In genomic region chr2:70767094-70767698, GRCh38 we compare ENCODE assay signal across 1 cellular context.
TF ChIP-seq lines count a peak whose summit lies in the region.

No MANE protein-coding gene starts in this region.

TF ChIP-seq in H1, 55 proteins besides CTCF, POLR2A, EP300 and RAD21:
- TF ChIP-seq ATF3 (IDR thresholded peaks at IDR 0.05; ENCODE audit: insufficient read depth, low read depth, low read length) (no peak), TAF1 (IDR thresholded peaks at IDR 0.05; ENCODE audit: low read depth, low read length) (peak; percentile 63), RBBP5 (IDR thresholded peaks at IDR 0.05; ENCODE audit: borderline replicate concordance, low read depth, low read length) (peak; percentile 44; the same call in 1 of the 2 replicates), MAX (IDR thresholded peaks at IDR 0.05) (peak; percentile 79), CHD7 (IDR thresholded peaks at IDR 0.05; ENCODE audit: insufficient replicate concordance, low read length) (no peak), ASH2L (IDR thresholded peaks at IDR 0.05; ENCODE audit: low read length) (peak; percentile 87), KDM4A (IDR thresholded peaks at IDR 0.05; ENCODE audit: low read depth, low read length, severe bottlenecking) (no peak), BACH1 (IDR thresholded peaks at IDR 0.05; ENCODE audit: low read length) (no peak), POLR2AphosphoS5 (IDR thresholded peaks at IDR 0.05; ENCODE audit: low read depth, low read length) (peak; percentile 60), EGR1 (IDR thresholded peaks at IDR 0.05; ENCODE audit: borderline replicate concordance, low read depth, low read length) (0 out of 2 replicates have a peak, but pooled peaks have one; percentile 8), GABPA (IDR thresholded peaks at IDR 0.05; ENCODE audit: borderline replicate concordance, insufficient read depth, low read length) (no peak), CTBP2 (IDR thresholded peaks at IDR 0.05; ENCODE audit: borderline replicate concordance, insufficient read depth, insufficient read length, low read length) (no peak), PHF8 (conservative IDR thresholded peaks at IDR 0.05; ENCODE audit: low read depth, low read length) (peak; percentile 60), KDM1A (IDR thresholded peaks at IDR 0.05; ENCODE audit: borderline replicate concordance, low read length) (0 out of 2 replicates have a peak, but pooled peaks have one; percentile 24), ATF2 (IDR thresholded peaks at IDR 0.05; ENCODE audit: low read length) (0 out of 2 replicates have a peak, but pooled peaks have one; percentile 24), JUN (IDR thresholded peaks at IDR 0.05; ENCODE audit: low read depth, low read length) (no peak), SIN3A (conservative IDR thresholded peaks at IDR 0.05 in 1 of 2, IDR thresholded peaks at IDR 0.05 in 1 of 2; ENCODE audit: low read depth in 1 of 2, low read length in 2 of 2) (peak; percentile 10 to 70; a peak in 1 of 4 replicates), ZNF274 (IDR thresholded peaks at IDR 0.05; ENCODE audit: borderline replicate concordance, extremely low read depth, low read length) (no peak), SP4 (IDR thresholded peaks at IDR 0.05; ENCODE audit: low read length) (peak; percentile 29; the same call in 1 of the 2 replicates), TEAD4 (IDR thresholded peaks at IDR 0.05; ENCODE audit: low read depth, low read length) (no peak), TCF12 (IDR thresholded peaks at IDR 0.05; ENCODE audit: low read depth, low read length) (no peak), HDAC6 (IDR thresholded peaks at IDR 0.05; ENCODE audit: low read depth, low read length) (no peak), BCL11A (IDR thresholded peaks at IDR 0.05; ENCODE audit: low read depth in 2 of 2, low read length in 2 of 2) (no peak), SP2 (IDR thresholded peaks at IDR 0.05; ENCODE audit: low read length) (no peak), SAP30 (IDR thresholded peaks at IDR 0.05; ENCODE audit: insufficient read depth, insufficient replicate concordance, low read length) (no peak), TBP (IDR thresholded peaks at IDR 0.05; ENCODE audit: low read depth, low read length) (peak; percentile 47; the same call in 1 of the 2 replicates), NANOG (IDR thresholded peaks at IDR 0.05; ENCODE audit: insufficient read depth, low read depth, low read length, poor library complexity, severe bottlenecking) (no peak), E2F6 (IDR thresholded peaks at IDR 0.05) (peak; percentile 93), RXRA (IDR thresholded peaks at IDR 0.05; ENCODE audit: insufficient read depth, low read depth, low read length) (no peak), BRCA1 (IDR thresholded peaks at IDR 0.05; ENCODE audit: low read depth, low read length) (no peak), SRF (IDR thresholded peaks at IDR 0.05; ENCODE audit: low read depth, low read length) (no peak), JUND (IDR thresholded peaks at IDR 0.05; ENCODE audit: low read length) (no peak), RNF2 (IDR thresholded peaks at IDR 0.05; ENCODE audit: borderline replicate concordance, low read depth, low read length, missing control alignments, poor library complexity, severe bottlenecking) (no peak), USF2 (IDR thresholded peaks at IDR 0.05; ENCODE audit: low read length) (peak; percentile 29; the same call in 1 of the 2 replicates), SP1 (IDR thresholded peaks at IDR 0.05; ENCODE audit: low read depth, low read length) (peak; percentile 48; the same call in 1 of the 2 replicates)
